8 cellular contexts compared by ENCODE assay signal in genomic region chr7:6008668-6009611, GRCh38. TPM values are rescaled to one million over a fixed set of nuclear protein-coding genes. Genes with fewer than 3 reads are reported as not detected.
DNase-seq lines count a peak whose midpoint lies in the region; ATAC-seq and TF ChIP-seq lines count a peak whose summit lies in the region.

AIMP2 (plus strand) TSS chr7:6009272; CDS start chr7:6009364, 92 bp downstream.
PMS2 (minus strand) TSS chr7:6009049; CDS start chr7:6009019, 30 bp downstream.

- TF ChIP-seq CTCF in AG04450 (IDR thresholded peaks at IDR 0.05; ENCODE audit: low read depth, low read length) (0 out of 2 replicates have a peak, but pooled peaks have one; percentile 6), VCaP (conservative IDR thresholded peaks at IDR 0.05) (no peak), breast epithelium (IDR thresholded peaks at IDR 0.05) (no peak)

- H3K4me1 ChIP-seq in breast epithelium, result no peaks in the 10 kb centered on the region

- intact Hi-C loops in breast epithelium (cut with DNase I; ENCODE audit: low total_unique reads), result no loop called here

- peak; percentile 85 for ATAC-seq in GM18870 (IDR thresholded peaks at IDR 0.05; ENCODE audit: unreplicated experiment)
- peak; percentile 92 for ATAC-seq in HG03135 (IDR thresholded peaks at IDR 0.05; ENCODE audit: unreplicated experiment)

- CTCF ChIA-PET in AG04450 (lab: Charles Lee), result interaction anchor here (1.0 to 2.5 kb wide), 2 partner anchors 12 to 16 kb away, joined by 3 to 15 read pairs; no protein-coding TSS in a partner anchor

- H3K4me3 ChIP-seq in AG04450 (ENCODE audit: low read depth, low read length), result peak within 1 kb of the TSS; percentile 89
- H3K4me3 ChIP-seq in breast epithelium, result peak within 1 kb of the TSS; percentile 63 to 95 (median 65)
- peak within 1 kb of the TSS; percentile 91 for H3K4me3 ChIP-seq in iPS-18c (ENCODE audit: insufficient read depth, low read depth, low read length)
- H3K4me3 ChIP-seq in skin epidermis, result peak within 1 kb of the TSS; percentile 68 to 89 (median 80)

- POLR2A ChIA-PET in AG04450 (lab: Yijun Ruan, JAX), result interaction anchor here (0.5 to 1.0 kb wide), 7 partner anchors 13 to 167 kb away, joined by 3 to 6 read pairs (median 3); no protein-coding TSS in a partner anchor

- H3K36me3 ChIP-seq in breast epithelium, result no peaks in the 10 kb centered on the region

- H3K27ac ChIP-seq in AG04450 (ENCODE audit: low read depth, low read length) (peak within 1 kb of the TSS; percentile 90), VCaP (peak within 1 kb of the TSS; percentile 82), breast epithelium (peak within 1 kb of the TSS; percentile 85 to 96), skin epidermis (peak within 1 kb of the TSS; percentile 67 to 95 (median 88))

- peak; percentile 93 for DNase-seq in AG04450 (ENCODE audit: low read depth, low spot score)
- peak; percentile 95 for DNase-seq in NCI-H2196 treated with DMSO at 0.1 percent for 48 hours (lab: John Stamatoyannopoulos, UW; ENCODE audit: unreplicated experiment)
- DNase-seq in breast epithelium (ENCODE audit: low spot score in 2 of 2), result peak; percentile 97

- no peaks in the 10 kb centered on the region for H3K27me3 ChIP-seq in AG04450 (ENCODE audit: control insufficient read depth, insufficient read depth, low read length)
- no peaks in the 10 kb centered on the region for H3K27me3 ChIP-seq in breast epithelium

- no peaks in the 10 kb centered on the region; the same call in 1 of the 2 replicates for H3K9me3 ChIP-seq in AG04450 (ENCODE audit: control insufficient read depth, insufficient read depth, low read length)
- H3K9me3 ChIP-seq in breast epithelium, result no peaks in the 10 kb centered on the region
- peaks cover 2% of the 10 kb centered on the region for H3K9me3 ChIP-seq in iPS-18c (ENCODE audit: control insufficient read depth, insufficient read depth, low read length)

- TF ChIP-seq POLR2A in breast epithelium (IDR thresholded peaks at IDR 0.05), result peak; percentile 40

RNA-seq across cellular contexts. Expression of gene AIMP2, which starts in this region (rescaled TPM):
- 58.5 and 60.3 TPM in 2 replicates for polyA plus RNA-seq in AG04450 (2011; rRNA removed)
- 41.7 and 47.9 TPM in 2 replicates for polyA minus RNA-seq in AG04450 (2011; rRNA and poly(A)+ RNA removed)
- 10 to 100 TPM; 28.2 to 29.8 (median 28.4) TPM for total RNA-seq in breast epithelium

RNA-seq across cellular contexts. Expression of gene PMS2, which starts in this region (rescaled TPM):
- polyA plus RNA-seq in AG04450 (2011; rRNA removed), result 11.1 and 12.9 TPM in 2 replicates
- 12.6 and 13.2 TPM in 2 replicates for polyA minus RNA-seq in AG04450 (2011; rRNA and poly(A)+ RNA removed)
- 10 to 100 TPM; 13.0 to 16.5 (median 14.4) TPM for total RNA-seq in breast epithelium

Comparison
In these comparisons a context has a peak if more than half of its experiments do, and no peak if none do; other contexts are left out.
1. Peak in every context shown above with its lines: DNase-seq, ATAC-seq, H3K4me3 ChIP-seq and H3K27ac ChIP-seq.